Comparison of ENCODE assay signal across 11 cellular contexts in the genomic region with DNA sequence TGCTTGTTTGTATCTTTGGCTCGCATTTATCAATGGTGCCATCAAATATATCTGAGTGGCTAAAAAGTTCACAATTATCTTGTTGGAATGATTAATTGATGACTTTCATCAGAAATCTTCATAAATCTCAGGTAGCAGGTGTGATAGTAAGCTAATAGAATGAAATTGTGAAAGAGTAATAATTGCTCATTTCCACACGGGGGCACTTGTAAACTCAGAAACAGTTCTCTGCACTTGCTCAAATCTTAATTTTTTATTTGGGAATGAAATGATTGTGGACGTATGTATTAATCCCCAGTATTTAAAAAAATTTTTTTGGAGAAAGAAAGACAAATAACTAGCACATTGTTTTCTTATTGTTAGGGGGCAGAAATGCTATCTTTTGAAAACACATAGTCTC.
DNase-seq lines count a peak whose midpoint lies in the region; TF ChIP-seq lines count a peak whose summit lies in the region.
"Had no signal": no experiment of that assay in that cellular context is flagged by ENCODE, and none has a peak within 500 bp of the region (broad histone marks: within the 10 kb centered on the region; RNA-seq: fewer than 3 reads in every experiment).

No MANE protein-coding gene starts in this region.

- H3K4me1 Mint-ChIP-seq in chondrocyte (ENCODE audit: low read depth), result no peaks in the 10 kb centered on the region

- H3K27ac Mint-ChIP-seq in chondrocyte (ENCODE audit: unreplicated experiment), result no peak overlapping the region

- intact Hi-C loops in lower leg skin (cut with DNase I; ENCODE audit: low total_unique reads), result no loop called here

- H3K9me3 Mint-ChIP-seq in chondrocyte (ENCODE audit: low read depth), result no peaks in the 10 kb centered on the region

- H3K27me3 Mint-ChIP-seq in chondrocyte (ENCODE audit: low read depth), result peaks cover 31% of the 10 kb centered on the region

- no peak for TF ChIP-seq POLR2A in NB4 (IDR thresholded peaks at IDR 0.05; ENCODE audit: extremely low read depth, insufficient read length)
- TF ChIP-seq POLR2A in lower leg skin (IDR thresholded peaks at IDR 0.05), result no peak

- H3K36me3 Mint-ChIP-seq in chondrocyte (ENCODE audit: low read depth), result no peaks in the 10 kb centered on the region

- DNase-seq in NCI-H510A treated with DMSO at 0.1 percent for 48 hours (lab: John Stamatoyannopoulos, UW), result peak; percentile 24
- DNase-seq in NCI-H510A (lab: John Stamatoyannopoulos, UW), result no peak
- DNase-seq in NB4 (ENCODE audit: low read depth), result peak; percentile 11
- no peak for DNase-seq in chondrocyte (ENCODE audit: low spot score)
- DNase-seq in superior temporal gyrus (ENCODE audit: extremely low spot score), result peak; percentile 66
- no peak for DNase-seq in lower leg skin (ENCODE audit: low spot score in 2 of 2)
- DNase-seq in NCI-H226, result no peak
- DNase-seq in HUDEP-2 (lab: John Stamatoyannopoulos, UW; ENCODE audit: unreplicated experiment in 76 of 76), result no peak
- DNase-seq: activated CD4-positive, alpha-beta T cell treated with anti-CD3 and anti-CD28 coated beads, Interleukin-2, amount 50 U/mL, for 48 hours; SHP77 treated with DMSO at 0.1 percent for 48 hours; upper lobe of left lung had no signal

- no peak overlapping the region for H3K4me3 Mint-ChIP-seq in chondrocyte (ENCODE audit: unreplicated experiment)

- H3K4me3 ChIP-seq in NB4 (ENCODE audit: low read depth, low read length) (no peak overlapping the region), lower leg skin (ENCODE audit: low read depth, poor library complexity, severe bottlenecking) (no peak overlapping the region)
- H3K4me3 ChIP-seq: upper lobe of left lung had no signal

- TF ChIP-seq CTCF in NB4 (IDR thresholded peaks at IDR 0.05; ENCODE audit: low read depth, low read length), result peak; percentile 13
- TF ChIP-seq CTCF in chondrocyte (IDR thresholded peaks at IDR 0.05), result peak; percentile 78
- no peak for TF ChIP-seq CTCF in lower leg skin (IDR thresholded peaks at IDR 0.05)

- WGBS in lower leg skin, 2 donors, result 26 to 28% methylated on average over 3 of the region's 3 CpGs

Comparison
In these comparisons a context has a peak if more than half of its experiments do, and no peak if none do; other contexts are left out.
1. DNase-seq: peak in NCI-H510A treated with DMSO at 0.1 percent for 48 hours (single experiment), NB4 (single experiment) and superior temporal gyrus (single experiment); none in NCI-H510A (single experiment), chondrocyte (single experiment), lower leg skin (0 of 2), NCI-H226 (single experiment) and HUDEP-2 (0 of 76).
2. CTCF ChIP-seq: peak in NB4 (single experiment) and chondrocyte (single experiment); none in lower leg skin (0 of 3).